Comparison of ENCODE assay signal across 38 cellular contexts in genomic region chr2:233604826-233605225, GRCh38. TPM values are rescaled to one million over a fixed set of nuclear protein-coding genes. Genes with fewer than 3 reads are reported as not detected.
"Had no signal": no experiment of that assay in that cellular context is flagged by ENCODE, and none has a peak within 500 bp of the region (broad histone marks: within the 10 kb centered on the region; RNA-seq: fewer than 3 reads in every experiment).

No MANE protein-coding gene starts in this region.

- H3K9me3 ChIP-seq: MG63 had no signal

- H3K27ac ChIP-seq: KMS-11 had no signal

- H3K36me3 ChIP-seq: MG63 had no signal

- H3K27me3 ChIP-seq: MG63 had no signal

- DNase-seq: Karpas-422, Kasumi-1, MG63, MM.1S, MV-4-11, NCI-H1048, NCI-H1092, NCI-H1092 treated with DMSO at 0.1 percent for 48 hours, NCI-H1105, NCI-H1105 treated with DMSO at 0.1 percent for 48 hours, NCI-H1417, NCI-H1417 treated with DMSO at 0.1 percent for 48 hours, NCI-H1436, NCI-H1436 treated with DMSO at 0.1 percent for 48 hours, NCI-H146, NCI-H1694, NCI-H1694 treated with DMSO at 0.1 percent for 48 hours, NCI-H187, NCI-H187 treated with DMSO at 0.1 percent for 48 hours, NCI-H1930, NCI-H2029, NCI-H2029 treated with DMSO at 0.1 percent for 48 hours, NCI-H2081, NCI-H2081 treated with DMSO at 0.1 percent for 48 hours, NCI-H2107, NCI-H2171, NCI-H2171 treated with DMSO at 0.1 percent for 48 hours, NCI-H2227 treated with DMSO at 0.1 percent for 48 hours, NCI-H226, NCI-H345, NCI-H446, NCI-H446 treated with DMSO at 0.1 percent for 48 hours, NCI-H510A had no signal

- H3K4me3 ChIP-seq: MG63 had no signal

- H3K9ac ChIP-seq: KMS-11 had no signal

RNA-seq across cellular contexts. Expression of gene UGT1A8, which starts 12.6 kb away (rescaled TPM):
- total RNA-seq: LHCN-M2, M059J, MCF 10A, NCI-H460 had no signal

RNA-seq across cellular contexts. Expression of gene UGT1A10, which starts 31.4 kb away (rescaled TPM):
- total RNA-seq: LHCN-M2, M059J, MCF 10A, NCI-H460 had no signal
